20 cellular contexts compared by ENCODE assay signal in the genomic region with DNA sequence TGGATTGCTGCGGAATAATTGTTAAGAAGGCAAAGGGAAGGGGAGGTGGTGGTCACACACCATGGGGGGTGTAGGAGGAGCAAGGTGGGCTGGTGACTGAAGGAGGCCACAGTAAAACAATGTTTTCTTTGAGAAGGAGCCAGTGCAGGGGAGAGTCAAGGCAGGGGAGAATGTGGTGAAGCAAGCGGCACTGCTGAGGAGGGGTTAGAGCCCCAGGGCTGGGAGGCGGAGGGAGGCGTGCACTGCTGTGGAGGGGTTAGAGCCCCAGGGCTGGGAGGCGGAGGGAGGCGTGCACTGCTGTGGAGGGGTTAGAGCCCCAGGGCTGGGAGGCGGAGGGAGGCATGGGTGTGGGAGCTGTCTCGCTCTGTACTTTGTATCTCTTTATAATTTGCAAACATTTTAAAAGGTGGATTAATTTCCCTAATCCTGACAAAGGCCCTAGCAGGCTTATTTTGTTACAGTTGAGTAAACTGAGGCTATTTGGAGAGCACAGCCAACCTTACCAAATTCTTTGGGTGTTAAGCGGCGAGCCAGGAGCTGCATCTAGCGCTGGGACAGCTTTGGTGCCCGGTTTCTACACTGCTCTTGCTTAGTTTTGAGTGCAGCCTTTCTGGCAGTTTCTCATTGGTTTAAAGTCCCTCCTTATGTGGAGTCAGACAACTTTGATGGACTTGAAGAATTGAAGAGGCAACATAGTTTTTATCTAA. TPM values are rescaled to one million over a fixed set of nuclear protein-coding genes. Genes with fewer than 3 reads are reported as not detected.
DNase-seq lines count a peak whose midpoint lies in the region; ATAC-seq, FAIRE-seq and TF ChIP-seq lines count a peak whose summit lies in the region.
"Had no signal": no experiment of that assay in that cellular context is flagged by ENCODE, and none has a peak within 500 bp of the region (broad histone marks: within the 10 kb centered on the region; RNA-seq: fewer than 3 reads in every experiment).

No MANE protein-coding gene starts in this region.

- H3K9me3 Mint-ChIP-seq in activated T-helper 17 cell treated with anti-CD3 and anti-CD28 coated beads, Interleukin-2, amount 50 U/mL, for 72 hours, result no peaks in the 10 kb centered on the region
- H3K9me3 Mint-ChIP-seq: activated CD4-positive, alpha-beta T cell treated with anti-CD3 and anti-CD28 coated beads, Interleukin-2, amount 10 ng/mL, durations not matched to agents 24 days and 14 days; activated naive CD8-positive, alpha-beta T cell treated with anti-CD3 and anti-CD28 coated beads, Interleukin-2, amount 50 U/mL, for 24 hours; activated T-helper 2 cell treated with anti-CD3 and anti-CD28 coated beads, Interferon-gamma antibody, Interleukin-2, Interleukin-4, amounts not matched to agents 10 μg/mL and 5 μg/mL and 100 μg/mL, durations not matched to agents 14 hours and 24 hours and 36 hours; CD8-positive, alpha-beta memory T cell had no signal

- H3K9me3 ChIP-seq in HCT116 (ENCODE audit: control insufficient read depth in 1 of 2, insufficient read depth in 1 of 2, low read depth in 1 of 2, low read length in 2 of 2), result no peaks in the 10 kb centered on the region
- no peaks in the 10 kb centered on the region for H3K9me3 ChIP-seq in K562 (replicated peaks; ENCODE audit: control insufficient read depth, insufficient read depth, low read depth, low read length)
- no peaks in the 10 kb centered on the region for H3K9me3 ChIP-seq in HepG2 (ENCODE audit: low read length)
- no peaks in the 10 kb centered on the region for H3K9me3 ChIP-seq in sigmoid colon
- H3K9me3 ChIP-seq in GM23248 (ENCODE audit: low read depth), result no peaks in the 10 kb centered on the region
- H3K9me3 ChIP-seq: breast epithelium, colonic mucosa, suprapubic skin had no signal

- TF ChIP-seq EP300 in K562 (IDR thresholded peaks at IDR 0.05; ENCODE audit: low read length) (no peak), HepG2 (IDR thresholded peaks at IDR 0.05; ENCODE audit: low read depth in 2 of 2, low read length in 2 of 2) (no peak), HepG2 (CRISPR knock-in tag; IDR thresholded peaks at IDR 0.05; ENCODE audit: borderline replicate concordance) (no peak), sigmoid colon (IDR thresholded peaks at IDR 0.05) (no peak)

- no peaks in the 10 kb centered on the region for H3K36me3 ChIP-seq in HCT116 (ENCODE audit: control insufficient read depth in 1 of 2, insufficient read depth in 2 of 2, low read length in 2 of 2)
- peaks cover 2% of the 10 kb centered on the region; the same call in 1 of the 3 replicates for H3K36me3 ChIP-seq in K562 (ENCODE audit: control insufficient read depth, insufficient read depth, low read length)
- peaks cover 0 to 2% of the 10 kb centered on the region in 2 experiments; a peak in 1 of 5 replicates for H3K36me3 ChIP-seq in HepG2 (replicated peaks in 1 of 2; ENCODE audit: control insufficient read depth in 1 of 2, insufficient read depth in 2 of 2, low read length in 2 of 2)
- no peaks in the 10 kb centered on the region for H3K36me3 ChIP-seq in sigmoid colon
- no peaks in the 10 kb centered on the region for H3K36me3 ChIP-seq in GM23248 (ENCODE audit: low read depth)
- H3K36me3 ChIP-seq: breast epithelium, colonic mucosa, suprapubic skin had no signal

- H3K27ac Mint-ChIP-seq in activated T-helper 17 cell treated with anti-CD3 and anti-CD28 coated beads, Interleukin-2, amount 50 U/mL, for 72 hours, result no peak overlapping the region
- H3K27ac Mint-ChIP-seq: activated CD4-positive, alpha-beta T cell treated with anti-CD3 and anti-CD28 coated beads, Interleukin-2, amount 10 ng/mL, durations not matched to agents 24 days and 14 days; activated naive CD8-positive, alpha-beta T cell treated with anti-CD3 and anti-CD28 coated beads, Interleukin-2, amount 50 U/mL, for 24 hours; activated T-helper 2 cell treated with anti-CD3 and anti-CD28 coated beads, Interferon-gamma antibody, Interleukin-2, Interleukin-4, amounts not matched to agents 10 μg/mL and 5 μg/mL and 100 μg/mL, durations not matched to agents 14 hours and 24 hours and 36 hours had no signal

- RAD21 ChIA-PET in HCT116 (lab: Charles Lee; ENCODE audit: low non-redundant PET in 1 of 2, low total read pairs in 2 of 2, uncharacterized antibody in 2 of 2, unreplicated experiment in 2 of 2), result no interaction called here

- H3K27me3 ChIP-seq in HCT116 (ENCODE audit: insufficient read depth, low read length) (no peaks in the 10 kb centered on the region), K562 (ENCODE audit: control insufficient read depth in 2 of 2, insufficient read depth in 2 of 2, low read length in 2 of 2) (no peaks in the 10 kb centered on the region), HepG2 (ENCODE audit: control insufficient read depth in 1 of 2, insufficient read depth in 2 of 2, low read length in 2 of 2) (no peaks in the 10 kb centered on the region), sigmoid colon (no peaks in the 10 kb centered on the region), GM23248 (replicated peaks; ENCODE audit: insufficient read depth) (no peaks in the 10 kb centered on the region)
- H3K27me3 ChIP-seq: breast epithelium, colonic mucosa, suprapubic skin had no signal

- H3K4me1 Mint-ChIP-seq in activated T-helper 17 cell treated with anti-CD3 and anti-CD28 coated beads, Interleukin-2, amount 50 U/mL, for 72 hours, result peaks cover 20% of the 10 kb centered on the region

- no peaks in the 10 kb centered on the region for H3K27me3 Mint-ChIP-seq in activated T-helper 17 cell treated with anti-CD3 and anti-CD28 coated beads, Interleukin-2, amount 50 U/mL, for 72 hours
- H3K27me3 Mint-ChIP-seq: activated CD4-positive, alpha-beta T cell treated with anti-CD3 and anti-CD28 coated beads, Interleukin-2, amount 10 ng/mL, durations not matched to agents 24 days and 14 days; activated naive CD8-positive, alpha-beta T cell treated with anti-CD3 and anti-CD28 coated beads, Interleukin-2, amount 50 U/mL, for 24 hours had no signal

- no peaks in the 10 kb centered on the region for H3F3A ChIP-seq in GM23248 (ENCODE audit: insufficient read depth)

- H3K4me1 ChIP-seq in HCT116 (ENCODE audit: control insufficient read depth in 1 of 2, insufficient read depth in 2 of 2, low read length in 2 of 2) (no peaks in the 10 kb centered on the region), K562 (replicated peaks in 1 of 2; ENCODE audit: control insufficient read depth in 2 of 2, insufficient read depth in 2 of 2, low read length in 2 of 2) (peaks cover 0 to 9% of the 10 kb centered on the region in 2 experiments; a peak in 2 of 5 replicates), HepG2 (ENCODE audit: insufficient read depth, low read length) (no peaks in the 10 kb centered on the region), sigmoid colon (no peaks in the 10 kb centered on the region), GM23248 (ENCODE audit: insufficient read depth) (peaks cover 2% of the 10 kb centered on the region; the same call in 1 of the 2 replicates)
- H3K4me1 ChIP-seq: breast epithelium, colonic mucosa had no signal

- no peak overlapping the region for H3K27ac ChIP-seq in HCT116 (ENCODE audit: low read depth, low read length)
- H3K27ac ChIP-seq in K562 (ENCODE audit: extremely low read depth, low read depth, low read length), result no peak overlapping the region
- no peak overlapping the region for H3K27ac ChIP-seq in HepG2 (ENCODE audit: extremely low read length, insufficient read depth, low read length)
- no peak overlapping the region for H3K27ac ChIP-seq in sigmoid colon
- no peak overlapping the region for H3K27ac ChIP-seq in GM23248
- H3K27ac ChIP-seq: breast epithelium, colonic mucosa, suprapubic skin had no signal

- intact Hi-C loops in HCT116 (cut with micrococcal nuclease), result no loop called here
- intact Hi-C loops in K562 (cut with micrococcal nuclease), result no loop called here
- intact Hi-C loops in HepG2 (cut with micrococcal nuclease; ENCODE audit: unreplicated experiment), result no loop called here
- intact Hi-C loops in sigmoid colon (cut with DNase I), result no loop called here

- TF ChIP-seq RAD21 in HCT116 (IDR thresholded peaks at IDR 0.05; ENCODE audit: low read depth) (no peak), K562 (CRISPR knock-in tag; conservative IDR thresholded peaks at IDR 0.05 in 1 of 2, IDR thresholded peaks at IDR 0.05 in 1 of 2) (no peak), HepG2 (CRISPR knock-in tag; IDR thresholded peaks at IDR 0.05) (no peak)

- H3K4me3 ChIP-seq in HCT116 (replicated peaks in 1 of 2; ENCODE audit: low read depth in 1 of 2, low read length in 2 of 2), result no peak overlapping the region
- no peak overlapping the region for H3K4me3 ChIP-seq in K562
- H3K4me3 ChIP-seq in HepG2 (replicated peaks in 1 of 3; ENCODE audit: insufficient read depth in 1 of 3, low read depth in 2 of 3, low read length in 3 of 3), result no peak overlapping the region
- H3K4me3 ChIP-seq in sigmoid colon, result no peak overlapping the region
- no peak overlapping the region for H3K4me3 ChIP-seq in GM23248
- H3K4me3 ChIP-seq: breast epithelium, colonic mucosa, suprapubic skin had no signal

- H2AFZ ChIP-seq in HCT116 (ENCODE audit: low read depth, low read length, poor library complexity, severe bottlenecking) (no peak overlapping the region), K562 (ENCODE audit: low read depth, low read length) (no peak overlapping the region), HepG2 (ENCODE audit: low read length) (no peak overlapping the region), GM23248 (no peak overlapping the region)

- TF ChIP-seq POLR2A in HCT116 (IDR thresholded peaks at IDR 0.05; ENCODE audit: borderline replicate concordance, extremely low read depth, insufficient read depth, insufficient read length) (no peak), K562 (conservative IDR thresholded peaks at IDR 0.05) (no peak), HepG2 (IDR thresholded peaks at IDR 0.05; ENCODE audit: insufficient read depth in 1 of 2, low read depth in 2 of 2, low read length in 2 of 2) (no peak), sigmoid colon (IDR thresholded peaks at IDR 0.05) (no peak)

- H4K20me1 ChIP-seq in HCT116 (ENCODE audit: insufficient read depth), result peaks cover 7% of the 10 kb centered on the region; the same call in 1 of the 2 replicates
- peaks cover 17% of the 10 kb centered on the region; the same call in 1 of the 2 replicates for H4K20me1 ChIP-seq in K562 (replicated peaks; ENCODE audit: control insufficient read depth, insufficient read depth, low read length)
- H4K20me1 ChIP-seq in HepG2 (ENCODE audit: insufficient read depth, low read length), result peaks cover 23% of the 10 kb centered on the region
- H4K20me1 ChIP-seq in GM23248 (ENCODE audit: insufficient read depth), result peaks cover 9% of the 10 kb centered on the region; the same call in 1 of the 2 replicates

- in situ Hi-C loops in K562 (cut with MboI) (no loop called here), HepG2 (cut with HindIII; ENCODE audit: extremely low pct_ligation_motif_present, low pct_unique_long_range_greater_than_20kb) (no loop called here), GM23248 (cut with MboI) (no loop called here)

- H3K79me2 ChIP-seq in HCT116 (ENCODE audit: insufficient read depth, low read length) (peaks cover 93% of the 10 kb centered on the region), K562 (ENCODE audit: control insufficient read depth, insufficient read depth, low read length) (peaks cover 80% of the 10 kb centered on the region), HepG2 (ENCODE audit: insufficient read depth, low read length) (peaks cover 78% of the 10 kb centered on the region), GM23248 (ENCODE audit: insufficient read depth) (peaks cover 97% of the 10 kb centered on the region)

- H3K36me3 Mint-ChIP-seq in activated T-helper 17 cell treated with anti-CD3 and anti-CD28 coated beads, Interleukin-2, amount 50 U/mL, for 72 hours (ENCODE audit: low read depth), result peaks cover 7% of the 10 kb centered on the region

- 61% methylated on average over 12 of the region's 12 CpGs for WGBS in K562 (ENCODE audit: insufficient coverage, low coverage, missing lambda C conversion rate)
- WGBS in HepG2 (ENCODE audit: low lambda C conversion rate), result 94% methylated on average over 12 of the region's 12 CpGs
- WGBS in sigmoid colon, 2 donors, result 31 to 68% methylated on average over 12 of the region's 12 CpGs
- 81 to 91% methylated on average over 11 to 12 of the region's 12 CpGs for WGBS in GM23248 (ENCODE audit: low coverage in 1 of 2, low lambda C conversion rate in 2 of 2, missing lambda C conversion rate in 2 of 2), 2 experiments

- no peak overlapping the region for H3K4me3 Mint-ChIP-seq in activated T-helper 17 cell treated with anti-CD3 and anti-CD28 coated beads, Interleukin-2, amount 50 U/mL, for 72 hours
- H3K4me3 Mint-ChIP-seq: activated CD4-positive, alpha-beta T cell treated with anti-CD3 and anti-CD28 coated beads, Interleukin-2, amount 10 ng/mL, durations not matched to agents 24 days and 14 days; activated naive CD8-positive, alpha-beta T cell treated with anti-CD3 and anti-CD28 coated beads, Interleukin-2, amount 50 U/mL, for 24 hours had no signal

- H3K9ac ChIP-seq in HCT116 (ENCODE audit: low read length), result no peak overlapping the region
- H3K9ac ChIP-seq in K562 (ENCODE audit: insufficient read depth in 1 of 2, low read depth in 2 of 2, low read length in 2 of 2), result no peak overlapping the region
- no peak overlapping the region for H3K9ac ChIP-seq in HepG2 (ENCODE audit: insufficient read depth, low read depth, low read length)
- H3K9ac ChIP-seq in GM23248, result no peak overlapping the region

- H3K9me2 ChIP-seq in HCT116 (ENCODE audit: insufficient read depth), result no peaks in the 10 kb centered on the region
- H3K9me2 ChIP-seq in GM23248 (ENCODE audit: insufficient read depth), result no peaks in the 10 kb centered on the region

- CTCF ChIA-PET in HCT116 (lab: Charles Lee), result interaction anchor here (1.9 kb wide), 1 partner anchor 10 kb away, joined by 7 read pairs; no protein-coding TSS in a partner anchor
- CTCF ChIA-PET in K562 (lab: Yijun Ruan, JAX; ENCODE audit: low intra/inter-chr PET ratio), result no interaction called here
- CTCF ChIA-PET in HepG2 (lab: Yijun Ruan, JAX; ENCODE audit: low intra/inter-chr PET ratio, low total read pairs), result interaction anchor here (1.3 kb wide), 1 partner anchor 9 kb away, joined by 5 read pairs; no protein-coding TSS in a partner anchor

- H3K4me2 ChIP-seq in HCT116 (ENCODE audit: low read length) (no peak overlapping the region), K562 (ENCODE audit: insufficient read depth, low read length) (no peak overlapping the region), HepG2 (ENCODE audit: low read depth, low read length) (no peak overlapping the region), GM23248 (ENCODE audit: unreplicated experiment) (no peak overlapping the region)

- H3K9me1 ChIP-seq in K562 (ENCODE audit: control insufficient read depth, insufficient read depth, low read length), result no peaks in the 10 kb centered on the region

- BruUV-seq in HCT116 (replicated peaks; lab: Mats Ljungman, UMichigan), result no TSS peak
- BruUV-seq in K562 (replicated peaks; lab: Mats Ljungman, UMichigan), result no TSS peak
- no TSS peak for BruUV-seq in HepG2 (replicated peaks; lab: Mats Ljungman, UMichigan)

- TF ChIP-seq CTCF in HCT116 (IDR thresholded peaks at IDR 0.05 in 2 of 3, conservative IDR thresholded peaks at IDR 0.05 in 1 of 3; ENCODE audit: borderline replicate concordance in 1 of 3, insufficient read depth in 1 of 3, low read depth in 2 of 3, low read length in 2 of 3), result no peak
- TF ChIP-seq CTCF in K562 (IDR thresholded peaks at IDR 0.05 in 2 of 3, conservative IDR thresholded peaks at IDR 0.05 in 1 of 3; ENCODE audit: insufficient read depth in 2 of 3, low read depth in 1 of 3, low read length in 3 of 3), result no peak
- TF ChIP-seq CTCF in HepG2 (CRISPR knock-in tag; IDR thresholded peaks at IDR 0.05), result no peak
- TF ChIP-seq CTCF in sigmoid colon (IDR thresholded peaks at IDR 0.05), result no peak

- POLR2A ChIA-PET in HCT116 (lab: Charles Lee), result no interaction called here
- POLR2A ChIA-PET in K562 (lab: Yijun Ruan, JAX), result interaction anchor here (0.6 to 1.2 kb wide), 2 partner anchors 9 to 31 kb away, joined by 3 to 6 read pairs; no protein-coding TSS in a partner anchor
- POLR2A ChIA-PET in HepG2 (lab: Yijun Ruan, JAX), result no interaction called here

- no peak for FAIRE-seq in K562 (lab: Jason Lieb, UNC)
- FAIRE-seq in HepG2 (lab: Jason Lieb, UNC), result no peak
- FAIRE-seq in urothelium cell line (lab: Jason Lieb, UNC), result no peak
- FAIRE-seq: TTC549 had no signal

- DNase-seq in HCT116 (ENCODE audit: low read depth, low spot score), result no peak
- DNase-seq in K562 (ENCODE audit: extremely low read depth in 1 of 4, low spot score in 3 of 4), result no peak
- no peak for DNase-seq in HepG2 (ENCODE audit: low spot score)
- DNase-seq in sigmoid colon, result peak; percentile 35
- DNase-seq in urothelium cell line (ENCODE audit: low spot score), result no peak
- no peak for DNase-seq in GM23248
- DNase-seq: activated CD4-positive, alpha-beta T cell treated with anti-CD3 and anti-CD28 coated beads, Interleukin-2, amount 10 ng/mL, durations not matched to agents 24 days and 14 days; activated naive CD8-positive, alpha-beta T cell treated with anti-CD3 and anti-CD28 coated beads, Interleukin-2, amount 50 U/mL, for 24 hours; CD8-positive, alpha-beta memory T cell; colonic mucosa; NCI-H1436 treated with DMSO at 0.1 percent for 48 hours; NCI-H2171; nucleus accumbens; SW 1271 had no signal

- ATAC-seq in HCT116, result peak; percentile 32; the same call in 1 of the 2 replicates
- peak; percentile 80 for ATAC-seq in K562
- ATAC-seq in HepG2, result peak; percentile 43; the same call in 2 of the 3 replicates
- no peak for ATAC-seq in activated T-helper 17 cell treated with anti-CD3 and anti-CD28 coated beads, Interleukin-2, amount 50 U/mL, for 72 hours (replicated peaks)
- ATAC-seq in HG03439 (IDR thresholded peaks at IDR 0.05; ENCODE audit: unreplicated experiment), result no peak
- ATAC-seq: activated naive CD8-positive, alpha-beta T cell treated with anti-CD3 and anti-CD28 coated beads, Interleukin-2, amount 50 U/mL, for 24 hours had no signal

RNA-seq across cellular contexts. Expression of gene RPTOR, which starts 20.9 kb away (rescaled TPM):
- total RNA-seq in HCT116 (2021; ENCODE audit: unreplicated experiment) (69.5 TPM), K562 (2014; rRNA removed) (18.6 and 19.1 TPM in 2 replicates), K562 (2014; rRNA removed; fragmentation: Illumina TruSeq; extraction: Trizol) (10.2 and 10.4 TPM in 2 replicates), K562 (2015; rRNA removed; fragmentation: Illumina TruSeq; extraction: Trizol) (9.5 and 10.7 TPM in 2 replicates), K562 (2021) (46.1 and 54.1 TPM in 2 replicates), HepG2 (2016; rRNA removed; fragmentation: Illumina TruSeq; extraction: Trizol) (25.3 TPM in 2 replicates), sigmoid colon (10 to 100 TPM; 22.9 to 68.7 (median 35.0) TPM)
- 30.5 and 37.6 TPM in 2 replicates for polyA plus RNA-seq in HCT116 (2012)
- 170 and 226 TPM in 2 replicates for total RNA-seq in K562 (2011; cell fraction: chromatin; rRNA removed; ENCODE audit: low replicate concordance)
- 113 and 116 TPM in 2 replicates for total RNA-seq in K562 (2011; cell fraction: nucleolus; rRNA removed)
- total RNA-seq in K562 (2011; cell fraction: nucleoplasm; rRNA removed), result 108 and 117 TPM in 2 replicates
- polyA plus RNA-seq in K562 (2011; rRNA removed) (4.4 and 7.2 TPM in 2 replicates), K562 (2014; fragmentation: Illumina TruSeq; extraction: Trizol) (11.7 and 16.8 TPM in 2 replicates), K562 (2014; fragmentation: Nextera tagmentation; extraction: Ambion mirVana) (under 1 TPM; 0.24 to 0.35 TPM), K562 (2014; rRNA removed) (10.7 and 14.7 TPM in 2 replicates), HepG2 (2011; rRNA removed) (6.6 and 7.2 TPM in 2 replicates), sigmoid colon (10 to 100 TPM in 1 of 3 donors, 1 to 10 TPM in 2; 3.7 to 20.6 (median 9.0) TPM), GM23248 (2016; fragmentation: Nextera tagmentation; extraction: Ambion mirVana) (6.6 and 7.0 TPM in 2 replicates)
- 4.5 and 7.5 TPM in 2 replicates for polyA plus RNA-seq in K562 (2011; cell fraction: cytosol; rRNA removed)
- 23.2 and 25.8 TPM in 2 replicates for polyA plus RNA-seq in K562 (2011; cell fraction: nucleus; rRNA removed)
- polyA plus RNA-seq in K562 (2012), result 19.9 and 23.1 TPM in 2 replicates
- 16.6 and 17.9 TPM in 2 replicates for polyA minus RNA-seq in K562 (2011; rRNA and poly(A)+ RNA removed)
- polyA minus RNA-seq in K562 (2011; cell fraction: cytosol; rRNA and poly(A)+ RNA removed), result 21.9 and 26.8 TPM in 2 replicates
- polyA minus RNA-seq in K562 (2011; cell fraction: nucleus; rRNA and poly(A)+ RNA removed), result 43.2 and 63.5 TPM in 2 replicates
- 9.3 TPM in 2 replicates for total RNA-seq in HepG2 (2016; cell fraction: cytosol; rRNA removed; fragmentation: Illumina TruSeq; extraction: Trizol; ENCODE audit: low read depth)
- 19.0 and 24.1 TPM in 2 replicates for total RNA-seq in HepG2 (2016; cell fraction: insoluble cytoplasmic fraction; rRNA removed; fragmentation: Illumina TruSeq; extraction: Trizol)
- total RNA-seq in HepG2 (2016; cell fraction: membrane; rRNA removed; fragmentation: Illumina TruSeq; extraction: Trizol), result 10.7 and 12.5 TPM in 2 replicates
- 47.4 and 53.3 TPM in 2 replicates for total RNA-seq in HepG2 (2016; cell fraction: nucleus; rRNA removed; fragmentation: Illumina TruSeq; extraction: Trizol)
- 4.9 and 6.5 TPM in 2 replicates for polyA plus RNA-seq in HepG2 (2011; cell fraction: cytosol; rRNA removed)
- polyA plus RNA-seq in HepG2 (2011; cell fraction: nucleus; rRNA removed), result 40.6 and 57.3 TPM in 2 replicates
- polyA plus RNA-seq in HepG2 (2012), result 16.9 and 22.1 TPM in 2 replicates
- 1.6 TPM in 2 replicates for polyA plus RNA-seq in HepG2 (2016; cell fraction: cytosol; fragmentation: Illumina TruSeq; extraction: Trizol; ENCODE audit: low read depth)
- polyA plus RNA-seq in HepG2 (2016; cell fraction: insoluble cytoplasmic fraction; fragmentation: Illumina TruSeq; extraction: Trizol; ENCODE audit: low read depth), result 12.7 and 16.8 TPM in 2 replicates
- 3.3 and 3.8 TPM in 2 replicates for polyA plus RNA-seq in HepG2 (2016; cell fraction: membrane; fragmentation: Illumina TruSeq; extraction: Trizol; ENCODE audit: low read depth)
- polyA plus RNA-seq in HepG2 (2016; cell fraction: nucleus; fragmentation: Illumina TruSeq; extraction: Trizol; ENCODE audit: insufficient read depth, low read depth), result 36.3 and 39.1 TPM in 2 replicates
- 26.1 and 51.5 TPM in 2 replicates for polyA minus RNA-seq in HepG2 (2011; rRNA and poly(A)+ RNA removed; ENCODE audit: low replicate concordance)
- 18.6 and 20.2 TPM in 2 replicates for polyA minus RNA-seq in HepG2 (2011; cell fraction: cytosol; rRNA and poly(A)+ RNA removed)
- polyA minus RNA-seq in HepG2 (2011; cell fraction: nucleus; rRNA and poly(A)+ RNA removed), result 62.9 and 72.9 TPM in 2 replicates
- 16.1 and 19.0 TPM in 2 replicates for total RNA-seq in GM23248 (2014; rRNA removed; shearing (Covaris generic))
- total RNA-seq in activated T-helper 17 cell treated with anti-CD3 and anti-CD28 coated beads, Interleukin-2, amount 50 U/mL, for 72 hours, result 100 to 1,000 TPM in 1 of 2 donors, 10 to 100 TPM in 1; 62.0 to 228 TPM

Comparison
In these comparisons a context has a peak if more than half of its experiments do, and no peak if none do; other contexts are left out.
1. ATAC-seq: peak in HCT116 (single experiment), K562 (single experiment) and HepG2 (single experiment); none in activated T-helper 17 cell treated with anti-CD3 and anti-CD28 coated beads, Interleukin-2, amount 50 U/mL, for 72 hours (single experiment) and HG03439 (single experiment).